ENCODE assay signal across 8 cellular contexts in genomic region chr4:103075894-103076776, GRCh38. TPM values are rescaled to one million over a fixed set of nuclear protein-coding genes. Genes with fewer than 3 reads are reported as not detected.
A peak's percentile ranks its signal among the peaks of the same experiment; 100 is the strongest.
DNase-seq lines count a peak whose midpoint lies in the region; ATAC-seq, FAIRE-seq and TF ChIP-seq lines count a peak whose summit lies in the region.

SLC9B2 (minus strand) TSS chr4:103076761; CDS start chr4:103067550, 9,211 bp downstream.

- no peak within 1 kb of the TSS for H2BK20ac ChIP-seq in H1 (ENCODE audit: low read length)

- H4K5ac ChIP-seq in H1 (ENCODE audit: insufficient read length, low read depth, low read length) (no peak within 1 kb of the TSS), mesendoderm (ENCODE audit: low read length) (no peak within 1 kb of the TSS)

- WGBS in H1 (ENCODE audit: extremely low coverage in 1 of 2, insufficient coverage in 1 of 2, insufficient read length in 1 of 2, insufficient replicate concordance in 2 of 2, low coverage in 1 of 2, low lambda C conversion rate in 2 of 2, missing lambda C conversion rate in 1 of 2), 2 experiments: 6% methylated on average over 74 of the region's 86 CpGs; no CpG with 5 or more reads in 1 of the 2 experiments
- no CpG with 5 or more reads among the region's 86 CpGs for WGBS in mesendoderm (ENCODE audit: extremely low coverage, insufficient coverage, low lambda C conversion rate)

- CTCF ChIA-PET in H1 (lab: Charles Lee; ENCODE audit: partially characterized antibody): interaction anchor here (1.0 to 6.6 kb wide), 7 partner anchors 11 to 506 kb away, joined by 3 to 47 read pairs (median 3); partner anchors contain the start of gene BDH2

- no peaks in the 10 kb centered on the region for H3K9me3 ChIP-seq in H1 (ENCODE audit: insufficient read depth in 2 of 2, low read depth in 1 of 2, low read length in 1 of 2)

- peak; percentile 28 for DNase-seq in NCI-H510A treated with DMSO at 0.1 percent for 48 hours (lab: John Stamatoyannopoulos, UW)
- DNase-seq in activated CD8-positive, alpha-beta memory T cell treated with anti-CD3 and anti-CD28 coated beads for 4 hours (ENCODE audit: low read depth in 2 of 2): peak; percentile 32 to 61
- DNase-seq in H1 (ENCODE audit: low read depth in 1 of 2, low spot score in 2 of 2): peak in 1 of 2 experiments; percentile 82
- DNase-seq in mesendoderm: peak; percentile 76
- peak; percentile 56 for DNase-seq in stimulated activated CD8-positive, alpha-beta memory T cell treated with anti-CD3 and anti-CD28 coated beads, Interleukin-12 subunit alpha, Interleukin-12 subunit beta, amount 100 ng/mL, for 4 hours (ENCODE audit: low read depth)

- H3K4ac ChIP-seq in H1 (replicated peaks; ENCODE audit: insufficient read length, low read depth, low read length) (no peak within 1 kb of the TSS), mesendoderm (ENCODE audit: low read depth, low read length) (no peak within 1 kb of the TSS)

- H3K27me3 ChIP-seq in ACC112 (ENCODE audit: insufficient read depth, low read length) (no peaks in the 10 kb centered on the region), H1 (replicated peaks in 1 of 4; ENCODE audit: control insufficient read depth in 3 of 4, extremely low read depth in 1 of 4, insufficient read depth in 3 of 4, low read length in 3 of 4) (peaks cover 0 to 15% (median 13%) of the 10 kb centered on the region in 4 experiments; a peak in 4 of 7 replicates), mesendoderm (ENCODE audit: insufficient read depth, low read length, poor library complexity) (no peaks in the 10 kb centered on the region)

- H3K36me3 ChIP-seq in ACC112 (ENCODE audit: insufficient read depth, low read length) (no peaks in the 10 kb centered on the region), H1 (ENCODE audit: control insufficient read depth in 2 of 4, insufficient read depth in 4 of 4, low read length in 3 of 4) (no peaks in the 10 kb centered on the region; a peak in 1 of 8 replicates), mesendoderm (ENCODE audit: control insufficient read depth, insufficient read depth, low read length) (no peaks in the 10 kb centered on the region)

- H3K27ac ChIP-seq in ACC112 (ENCODE audit: low read depth, low read length) (peak within 1 kb of the TSS; percentile 75), H1 (ENCODE audit: low read depth, low read length) (no peak within 1 kb of the TSS), mesendoderm (ENCODE audit: low read depth, low read length) (peak within 1 kb of the TSS; percentile 16)

- peaks cover 3% of the 10 kb centered on the region; the same call in 1 of the 2 replicates for H3K23me2 ChIP-seq in H1 (ENCODE audit: low read depth, low read length)

- H3K4me1 ChIP-seq in ACC112 (ENCODE audit: control insufficient read depth, insufficient read depth, low read length, unreplicated experiment) (peaks cover 21% of the 10 kb centered on the region), H1 (replicated peaks in 1 of 4; ENCODE audit: control insufficient read depth in 3 of 4, insufficient read depth in 4 of 4, low read length in 3 of 4) (peaks cover 0 to 3% (median under 1%) of the 10 kb centered on the region in 4 experiments; a peak in 2 of 7 replicates), mesendoderm (ENCODE audit: control insufficient read depth, low read depth, low read length) (no peaks in the 10 kb centered on the region)

- H3K4me3 ChIP-seq in ACC112 (ENCODE audit: low read depth, low read length): peak within 1 kb of the TSS; percentile 89
- H3K4me3 ChIP-seq in H1 (ENCODE audit: extremely low read depth in 1 of 4, insufficient read depth in 2 of 4, low read depth in 3 of 4, low read length in 4 of 4): peak within 1 kb of the TSS; percentile 54 to 78 (median 76)
- peak within 1 kb of the TSS; percentile 52 for H3K4me3 ChIP-seq in mesendoderm (ENCODE audit: low read length)

- TF ChIP-seq POLR2A in H1 (IDR thresholded peaks at IDR 0.05; ENCODE audit: control extremely low read depth in 1 of 2, low read depth in 2 of 2, low read length in 2 of 2): peak; percentile 61 to 76; a peak in 2 of 3 replicates

- peak within 1 kb of the TSS; percentile 51 to 91 (median 80); a peak in 6 of 7 replicates for H3K9ac ChIP-seq in H1 (replicated peaks in 1 of 4; ENCODE audit: extremely low read depth in 1 of 4, low read depth in 3 of 4, low read length in 3 of 4)
- H3K9ac ChIP-seq in mesendoderm (ENCODE audit: low read length): peak within 1 kb of the TSS; percentile 75

- H3K79me1 ChIP-seq in H1 (ENCODE audit: low read depth, low read length) (no peaks in the 10 kb centered on the region), mesendoderm (ENCODE audit: low read length) (no peaks in the 10 kb centered on the region)

- peak within 1 kb of the TSS; percentile 91 for H4K8ac ChIP-seq in H1 (ENCODE audit: extremely low read depth, insufficient read depth, low read length)
- H4K8ac ChIP-seq in mesendoderm (ENCODE audit: low read depth, low read length): peak within 1 kb of the TSS; percentile 67

- H3K23ac ChIP-seq in H1 (ENCODE audit: insufficient read length): no peak within 1 kb of the TSS
- no peak within 1 kb of the TSS for H3K23ac ChIP-seq in mesendoderm (ENCODE audit: low read length)

- no peak within 1 kb of the TSS for H2BK12ac ChIP-seq in H1 (ENCODE audit: low read depth, low read length)

- ATAC-seq in GM18519 (IDR thresholded peaks at IDR 0.05; ENCODE audit: low FRiP score, unreplicated experiment) (peak; percentile 35), HG03060 (IDR thresholded peaks at IDR 0.05; ENCODE audit: low read depth, unreplicated experiment) (peak; percentile 26)

- H3K14ac ChIP-seq in H1 (ENCODE audit: insufficient read length): no peak within 1 kb of the TSS

- H3K18ac ChIP-seq in H1 (ENCODE audit: extremely low read depth, low read length) (0 out of 2 replicates have a peak within 1 kb of the TSS, but pooled peaks have one; percentile 39), mesendoderm (ENCODE audit: low read length) (peak within 1 kb of the TSS; percentile 34)

- TF ChIP-seq CTCF in H1 (IDR thresholded peaks at IDR 0.05; ENCODE audit: control extremely low read depth in 1 of 3, insufficient read depth in 1 of 3, low read depth in 1 of 3, low read length in 3 of 3): no peak

- no peak for FAIRE-seq in H1 (lab: Jason Lieb, UNC)

- POLR2A ChIA-PET in H1 (lab: Charles Lee; ENCODE audit: partially characterized antibody): interaction anchor here (2.2 kb wide), 1 partner anchor 248 kb away, joined by 13 read pairs; the partner anchor contains the start of gene UBE2D3

- no peak within 1 kb of the TSS for H2AK5ac ChIP-seq in H1 (ENCODE audit: low read depth, low read length)
- no peak within 1 kb of the TSS for H2AK5ac ChIP-seq in mesendoderm (ENCODE audit: low read length)

- peaks cover 0 to 2% of the 10 kb centered on the region in 2 experiments for H4K20me1 ChIP-seq in H1 (replicated peaks in 1 of 2; ENCODE audit: control insufficient read depth in 1 of 2, insufficient read depth in 2 of 2, low read length in 2 of 2)

- H3K79me2 ChIP-seq in ACC112 (ENCODE audit: control insufficient read depth, insufficient read depth, low read length, unreplicated experiment) (peaks cover 33% of the 10 kb centered on the region), H1 (ENCODE audit: control insufficient read depth in 1 of 2, insufficient read depth in 2 of 2, low read length in 2 of 2) (no peaks in the 10 kb centered on the region), mesendoderm (ENCODE audit: control insufficient read depth, insufficient read depth, low read length) (no peaks in the 10 kb centered on the region)

- H2BK120ac ChIP-seq in H1 (replicated peaks; ENCODE audit: low read depth, low read length) (no peak within 1 kb of the TSS), mesendoderm (ENCODE audit: low read depth, low read length) (no peak within 1 kb of the TSS)

- no peak for TF ChIP-seq RAD21 in H1 (IDR thresholded peaks at IDR 0.05 in 1 of 2, conservative IDR thresholded peaks at IDR 0.05 in 1 of 2; ENCODE audit: low read depth in 2 of 2, low read length in 2 of 2)

- H3K56ac ChIP-seq in H1 (replicated peaks; ENCODE audit: insufficient read length, low read depth, low read length): no peak within 1 kb of the TSS
- H3K56ac ChIP-seq in mesendoderm (ENCODE audit: low read length): peak within 1 kb of the TSS; percentile 90

- H2BK15ac ChIP-seq in H1 (ENCODE audit: low read length): no peak within 1 kb of the TSS; the same call in 1 of the 2 replicates
- no peak within 1 kb of the TSS for H2BK15ac ChIP-seq in mesendoderm (replicated peaks; ENCODE audit: low read depth)

- peak within 1 kb of the TSS; percentile 100 for H2AFZ ChIP-seq in ACC112 (ENCODE audit: low read length, unreplicated experiment)
- H2AFZ ChIP-seq in H1 (ENCODE audit: low read length): peak within 1 kb of the TSS; percentile 95

- TF ChIP-seq EP300 in H1 (IDR thresholded peaks at IDR 0.05; ENCODE audit: borderline replicate concordance in 1 of 2, low read depth in 2 of 2, low read length in 2 of 2): no peak

- H3K4me2 ChIP-seq in H1 (ENCODE audit: insufficient read depth in 1 of 2, low read depth in 2 of 2, low read length in 2 of 2) (peak within 1 kb of the TSS; percentile 71 to 87), mesendoderm (ENCODE audit: low read length) (peak within 1 kb of the TSS; percentile 70)

- H2BK5ac ChIP-seq in H1 (ENCODE audit: low read depth, low read length) (no peak within 1 kb of the TSS; the same call in 1 of the 2 replicates), mesendoderm (ENCODE audit: low read length) (no peak within 1 kb of the TSS)

- H4K91ac ChIP-seq in H1 (replicated peaks; ENCODE audit: insufficient read length, low read length): peak within 1 kb of the TSS; percentile 77

TF ChIP-seq in H1, 55 proteins besides CTCF, POLR2A, EP300 and RAD21 (continues in another document):
- TF ChIP-seq POLR2AphosphoS5 (IDR thresholded peaks at IDR 0.05; ENCODE audit: low read depth, low read length) (peak; percentile 10; the same call in 1 of the 2 replicates), ZNF274 (IDR thresholded peaks at IDR 0.05; ENCODE audit: borderline replicate concordance, extremely low read depth, low read length) (no peak), KDM4A (IDR thresholded peaks at IDR 0.05; ENCODE audit: low read depth, low read length, severe bottlenecking) (peak; percentile 94), TAF1 (IDR thresholded peaks at IDR 0.05; ENCODE audit: low read depth, low read length) (peak; percentile 68), CEBPB (IDR thresholded peaks at IDR 0.05; ENCODE audit: low read depth, low read length) (no peak), CTBP2 (IDR thresholded peaks at IDR 0.05; ENCODE audit: borderline replicate concordance, insufficient read depth, insufficient read length, low read length) (peak; percentile 66)

RNA-seq across cellular contexts. Expression of gene SLC9B2, which starts in this region (rescaled TPM):
- 5.2 and 5.9 TPM in 2 replicates for total RNA-seq in H1 (2021; fragmentation: NEBNext Ultra II Directional; extraction: Animal tissue kit (Norgen Biotek cat#: 25700))
- polyA plus RNA-seq in H1 (2011; rRNA removed): 2.1 and 3.2 TPM in 2 replicates
- 3.2 TPM for polyA plus RNA-seq in H1 (2011; cell fraction: cytosol; rRNA removed)
- 3.6 TPM for polyA plus RNA-seq in H1 (2011; cell fraction: nucleus; rRNA removed)
- 2.8 to 3.7 TPM (median 3.0 TPM) in 4 replicates for polyA plus RNA-seq in H1 (2012, experiment 1 of 2)
- 3.1 TPM for polyA plus RNA-seq in H1 (2012, experiment 2 of 2)
- polyA plus RNA-seq in H1 (2013, experiment 1 of 2): 4.4 TPM
- 4.1 TPM for polyA plus RNA-seq in H1 (2013, experiment 2 of 2)
- 4.7 and 4.8 TPM in 2 replicates for polyA minus RNA-seq in H1 (2011; rRNA and poly(A)+ RNA removed)
- 1.8 TPM for polyA minus RNA-seq in H1 (2011; cell fraction: cytosol; rRNA and poly(A)+ RNA removed)
- polyA minus RNA-seq in H1 (2011; cell fraction: nucleus; rRNA and poly(A)+ RNA removed): 6.0 TPM
- 5.8 TPM for polyA plus RNA-seq in mesendoderm (2013, experiment 1 of 2)
- 6.5 TPM for polyA plus RNA-seq in mesendoderm (2013, experiment 2 of 2)
